ENCODE assay signal across 17 cellular contexts in genomic region chr1:236175642-236176336, GRCh38. TPM values are rescaled to one million over a fixed set of nuclear protein-coding genes. Genes with fewer than 3 reads are reported as not detected.
DNase-seq lines count a peak whose midpoint lies in the region; ATAC-seq lines count a peak whose summit lies in the region.
"Had no signal": no experiment of that assay in that cellular context is flagged by ENCODE, and none has a peak within 500 bp of the region (broad histone marks: within the 10 kb centered on the region; RNA-seq: fewer than 3 reads in every experiment).

No MANE protein-coding gene starts in this region.

- no peak overlapping the region for H4K91ac ChIP-seq in mesenchymal stem cell (ENCODE audit: low read length)

- H2BK15ac ChIP-seq in mesenchymal stem cell (ENCODE audit: low read depth, poor library complexity, severe bottlenecking) = no peak overlapping the region

- H3K27me3 ChIP-seq in mesenchymal stem cell (ENCODE audit: control insufficient read depth in 1 of 2, insufficient read depth in 1 of 2, low read length in 2 of 2) = no peaks in the 10 kb centered on the region

- peaks cover 29% of the 10 kb centered on the region for H3K4me1 ChIP-seq in mesenchymal stem cell (ENCODE audit: control insufficient read depth, insufficient read depth, low read depth, low read length)

- no peak overlapping the region for H2AFZ ChIP-seq in mesenchymal stem cell (ENCODE audit: low read depth, low read length)

- WGBS in mesenchymal stem cell = 91% methylated on average over 11 of the region's 12 CpGs

- no peak overlapping the region for H2BK120ac ChIP-seq in mesenchymal stem cell (ENCODE audit: low read depth, low read length)

- peak overlapping the region; percentile 98 for H2BK5ac ChIP-seq in mesenchymal stem cell (ENCODE audit: low read depth, low read length, poor library complexity, severe bottlenecking)

- H4K8ac ChIP-seq in mesenchymal stem cell (ENCODE audit: low read length) = no peak overlapping the region

- H3K9me3 ChIP-seq in mesenchymal stem cell (ENCODE audit: control insufficient read depth, low read length) = no peaks in the 10 kb centered on the region

- peak; percentile 59 for ATAC-seq in GM18519 (IDR thresholded peaks at IDR 0.05; ENCODE audit: low FRiP score, unreplicated experiment)
- peak; percentile 88 for ATAC-seq in GM21529 (IDR thresholded peaks at IDR 0.05; ENCODE audit: unreplicated experiment)
- ATAC-seq in HG03280 (IDR thresholded peaks at IDR 0.05; ENCODE audit: unreplicated experiment) = peak; percentile 77

- H2AK5ac ChIP-seq in mesenchymal stem cell (ENCODE audit: low read length, severe bottlenecking) = peak overlapping the region; percentile 71

- no peak overlapping the region for H3K9ac ChIP-seq in mesenchymal stem cell (ENCODE audit: low read length)
- H3K9ac ChIP-seq: KMS-11 had no signal

- no peak overlapping the region for H3K14ac ChIP-seq in mesenchymal stem cell (ENCODE audit: low read length in 2 of 2)

- H3K4me2 ChIP-seq in mesenchymal stem cell (ENCODE audit: low read length, poor library complexity, severe bottlenecking) = peak overlapping the region; percentile 69
- H3K4me2 ChIP-seq: KMS-11 had no signal

- H3K36me3 ChIP-seq in mesenchymal stem cell (ENCODE audit: control insufficient read depth in 1 of 2, insufficient read depth in 2 of 2, low read depth in 1 of 2, low read length in 2 of 2) = peaks cover 3 to 21% of the 10 kb centered on the region in 2 experiments

- H3K27ac ChIP-seq in mesenchymal stem cell (ENCODE audit: low read length, poor library complexity, severe bottlenecking) = peak overlapping the region; percentile 99
- H3K27ac ChIP-seq: coronary artery, KMS-11 had no signal

- H3K4ac ChIP-seq in mesenchymal stem cell (ENCODE audit: low read depth in 1 of 2, low read length in 2 of 2) = no peak overlapping the region

- no peak overlapping the region for H3K18ac ChIP-seq in mesenchymal stem cell (ENCODE audit: low read depth in 1 of 2, low read length in 2 of 2)

- H3K4me3 ChIP-seq in mesenchymal stem cell (ENCODE audit: insufficient read depth in 1 of 2, low read depth in 1 of 2, low read length in 2 of 2) = no peak overlapping the region
- H3K4me3 ChIP-seq: coronary artery, lung had no signal

- DNase-seq in mesenchymal stem cell (no peak), retina (no peak), iPS-NIHi11 (ENCODE audit: low spot score) (no peak), NOMO-1 treated with DMSO at 0.1 percent for 48 hours (lab: John Stamatoyannopoulos, UW; ENCODE audit: unreplicated experiment) (no peak)
- no peak for DNase-seq in activated effector memory CD4-positive, alpha-beta T cell treated with anti-CD3 and anti-CD28 coated beads, Interleukin-2, amount 50 U/mL, for 16 hours
- DNase-seq: activated CD4-positive, CD25-positive, alpha-beta regulatory T cell; activated naive CD4-positive, alpha-beta T cell treated with Interleukin-2 at 50 U/mL for 16 hours; C1 segment of cervical spinal cord; foreskin melanocyte; HFFc6; NCI-H2171 treated with DMSO at 0.1 percent for 48 hours had no signal

- H3K23ac ChIP-seq in mesenchymal stem cell (ENCODE audit: low read length in 2 of 2) = no peak overlapping the region

- H2BK12ac ChIP-seq in mesenchymal stem cell (ENCODE audit: low read length in 2 of 2) = no peak overlapping the region

- H3K79me1 ChIP-seq in mesenchymal stem cell (replicated peaks; ENCODE audit: low read length, poor library complexity, severe bottlenecking) = peaks cover 20% of the 10 kb centered on the region

RNA-seq across cellular contexts. Expression of gene GPR137B, which starts 33.5 kb away (rescaled TPM):
- polyA plus RNA-seq in mesenchymal stem cell (2013, experiment 1 of 2) = 20.6 TPM
- 20.8 TPM for polyA plus RNA-seq in mesenchymal stem cell (2013, experiment 2 of 2)
